Comparison of ENCODE assay signal across 2 cellular contexts in the genomic region with DNA sequence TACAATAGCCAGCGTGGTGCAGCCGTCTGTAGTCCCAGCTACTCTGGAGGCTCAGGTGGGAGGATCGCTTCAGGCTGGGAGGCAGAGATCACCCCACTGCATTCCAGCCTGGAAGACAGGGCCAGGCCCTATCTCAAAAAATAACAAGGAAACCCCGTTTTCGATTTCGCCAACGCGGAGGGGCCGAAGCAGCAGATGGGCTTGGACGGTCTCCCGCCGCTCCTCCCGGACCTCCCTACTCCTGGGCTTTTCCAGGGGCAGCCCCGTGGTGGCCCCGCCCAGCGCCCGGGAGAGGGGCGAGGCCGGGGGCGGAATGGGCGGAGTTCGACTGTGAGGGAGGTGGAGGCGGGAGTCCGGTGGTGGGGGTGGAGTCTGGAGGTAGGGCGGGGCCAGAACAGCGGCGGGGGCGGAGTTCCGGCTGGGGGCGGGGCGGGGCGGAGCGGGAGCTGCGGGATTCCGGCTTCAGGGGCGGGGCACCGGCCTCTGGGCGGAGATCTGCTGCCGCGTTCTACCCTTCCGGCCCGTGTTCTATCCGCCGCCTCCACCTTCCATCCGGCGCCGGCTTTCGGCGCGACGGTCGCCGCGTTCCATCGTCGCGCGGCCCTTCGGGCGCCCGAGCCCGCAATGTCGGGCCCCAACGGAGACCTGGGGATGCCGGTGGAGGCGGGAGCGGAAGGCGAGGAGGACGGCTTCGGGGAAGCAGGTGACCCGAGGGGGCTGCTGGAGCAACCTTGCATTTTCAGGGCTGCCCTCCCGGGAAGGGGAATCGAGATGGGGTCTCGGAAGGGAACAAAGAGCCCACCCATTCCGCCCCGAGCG.
TF ChIP-seq lines count a peak whose summit lies in the region.

A gene with protein sequence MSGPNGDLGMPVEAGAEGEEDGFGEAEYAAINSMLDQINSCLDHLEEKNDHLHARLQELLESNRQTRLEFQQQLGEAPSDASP (plus strand): TSS at position 482 of the 819 bp plus-strand sequence. CDS start 143 bp downstream, at position 625.

TF ChIP-seq in IMR-90, 13 proteins besides CTCF, POLR2A, EP300 and RAD21:
- TF ChIP-seq, protein P1, sequence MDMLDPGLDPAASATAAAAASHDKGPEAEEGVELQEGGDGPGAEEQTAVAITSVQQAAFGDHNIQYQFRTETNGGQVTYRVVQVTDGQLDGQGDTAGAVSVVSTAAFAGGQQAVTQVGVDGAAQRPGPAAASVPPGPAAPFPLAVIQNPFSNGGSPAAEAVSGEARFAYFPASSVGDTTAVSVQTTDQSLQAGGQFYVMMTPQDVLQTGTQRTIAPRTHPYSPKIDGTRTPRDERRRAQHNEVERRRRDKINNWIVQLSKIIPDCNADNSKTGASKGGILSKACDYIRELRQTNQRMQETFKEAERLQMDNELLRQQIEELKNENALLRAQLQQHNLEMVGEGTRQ (IDR thresholded peaks at IDR 0.05; ENCODE audit: low read depth, low read length), result 0 out of 2 replicates have a peak, but pooled peaks have one; percentile 4
- TF ChIP-seq RCOR1 (IDR thresholded peaks at IDR 0.05; ENCODE audit: insufficient replicate concordance, low read length) (no peak), MAZ (IDR thresholded peaks at IDR 0.05; ENCODE audit: borderline replicate concordance, low read depth, low read length) (peak; percentile 87; the same call in 1 of the 2 replicates)

TF ChIP-seq in endothelial cell of umbilical vein, 7 proteins besides CTCF, POLR2A, EP300 and RAD21:
- TF ChIP-seq GATA2 (IDR thresholded peaks at IDR 0.05; ENCODE audit: insufficient read depth, insufficient read length, low read depth, low read length) (no peak), POLR2AphosphoS5 (IDR thresholded peaks at IDR 0.05; ENCODE audit: insufficient read depth, low read depth, low read length) (peak; percentile 84), JUN (IDR thresholded peaks at IDR 0.05; ENCODE audit: borderline replicate concordance, insufficient read depth, insufficient read length, low read depth) (no peak)
TF ChIP-seq in endothelial cell of umbilical vein: peak in this region for 1.
